In the genomic region with DNA sequence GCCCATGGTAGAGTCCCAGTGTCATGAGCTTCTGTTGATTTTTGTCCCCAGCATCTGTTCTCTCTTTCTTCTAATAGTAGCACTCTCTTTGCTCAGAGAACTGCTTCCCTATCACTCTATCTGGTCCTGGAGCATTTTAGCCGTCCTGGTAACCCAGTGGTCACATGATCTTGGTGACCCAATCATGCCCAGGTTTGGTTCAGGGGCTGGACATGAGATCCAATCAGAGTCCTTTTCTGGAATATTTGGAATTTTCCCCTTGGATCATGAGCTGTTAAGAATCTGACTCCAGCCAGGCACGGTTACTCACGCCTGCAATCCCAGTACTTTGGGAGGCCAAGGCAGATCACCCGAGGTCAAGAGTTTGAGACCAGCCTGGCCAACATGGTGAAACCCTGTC, we compare ENCODE assay signal across 1 cellular context.
TF ChIP-seq lines count a peak whose summit lies in the region.

No MANE protein-coding gene starts in this region.

TF ChIP-seq in K562, 482 proteins besides CTCF, POLR2A, EP300 and RAD21 (continued from another document):
- TF ChIP-seq, protein P1, sequence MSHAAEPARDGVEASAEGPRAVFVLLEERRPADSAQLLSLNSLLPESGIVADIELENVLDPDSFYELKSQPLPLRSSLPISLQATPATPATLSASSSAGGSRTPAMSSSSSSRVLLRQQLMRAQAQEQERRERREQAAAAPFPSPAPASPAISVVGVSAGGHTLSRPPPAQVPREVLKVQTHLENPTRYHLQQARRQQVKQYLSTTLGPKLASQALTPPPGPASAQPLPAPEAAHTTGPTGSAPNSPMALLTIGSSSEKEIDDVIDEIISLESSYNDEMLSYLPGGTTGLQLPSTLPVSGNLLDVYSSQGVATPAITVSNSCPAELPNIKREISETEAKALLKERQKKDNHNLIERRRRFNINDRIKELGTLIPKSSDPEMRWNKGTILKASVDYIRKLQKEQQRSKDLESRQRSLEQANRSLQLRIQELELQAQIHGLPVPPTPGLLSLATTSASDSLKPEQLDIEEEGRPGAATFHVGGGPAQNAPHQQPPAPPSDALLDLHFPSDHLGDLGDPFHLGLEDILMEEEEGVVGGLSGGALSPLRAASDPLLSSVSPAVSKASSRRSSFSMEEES (CRISPR knock-in tag; IDR thresholded peaks at IDR 0.05) = peak; percentile 64
- TF ChIP-seq, protein P2, sequence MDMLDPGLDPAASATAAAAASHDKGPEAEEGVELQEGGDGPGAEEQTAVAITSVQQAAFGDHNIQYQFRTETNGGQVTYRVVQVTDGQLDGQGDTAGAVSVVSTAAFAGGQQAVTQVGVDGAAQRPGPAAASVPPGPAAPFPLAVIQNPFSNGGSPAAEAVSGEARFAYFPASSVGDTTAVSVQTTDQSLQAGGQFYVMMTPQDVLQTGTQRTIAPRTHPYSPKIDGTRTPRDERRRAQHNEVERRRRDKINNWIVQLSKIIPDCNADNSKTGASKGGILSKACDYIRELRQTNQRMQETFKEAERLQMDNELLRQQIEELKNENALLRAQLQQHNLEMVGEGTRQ (CRISPR knock-in tag; IDR thresholded peaks at IDR 0.05) = peak; percentile 9; the same call in 1 of the 2 replicates
- no peak for TF ChIP-seq RBM34 (IDR thresholded peaks at IDR 0.05; ENCODE audit: borderline replicate concordance, insufficient read depth, low read length)
- TF ChIP-seq SREBF1 (IDR thresholded peaks at IDR 0.05; ENCODE audit: borderline replicate concordance, low read depth, low read length) = no peak
- TF ChIP-seq CREM (IDR thresholded peaks at IDR 0.05; ENCODE audit: low read depth) = no peak
TF ChIP-seq in K562: peak in this region for 3.
